Comparison of ENCODE assay signal across 22 cellular contexts in the genomic region with DNA sequence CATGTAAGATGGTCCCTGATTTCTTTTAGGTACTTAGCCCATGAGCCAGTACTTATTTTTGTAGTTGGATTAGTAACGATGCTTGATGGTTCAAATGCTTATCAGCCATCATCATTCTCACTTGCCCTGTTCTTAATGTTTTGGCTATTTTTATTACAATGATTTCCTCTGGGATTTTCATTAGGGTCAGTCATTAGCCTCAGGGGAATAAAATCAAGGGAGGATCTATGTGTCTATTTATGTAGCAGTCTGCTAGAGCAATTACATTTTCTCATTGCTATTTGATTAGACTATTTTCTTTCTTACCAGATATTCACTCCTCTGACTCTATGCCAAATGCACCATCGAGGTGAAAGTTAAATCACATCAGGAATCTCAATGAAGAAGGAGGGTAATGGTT. TPM values are rescaled to one million over a fixed set of nuclear protein-coding genes. Genes with fewer than 3 reads are reported as not detected.
"Had no signal": no experiment of that assay in that cellular context is flagged by ENCODE, and none has a peak within 500 bp of the region (broad histone marks: within the 10 kb centered on the region; RNA-seq: fewer than 3 reads in every experiment).

No MANE protein-coding gene starts in this region.

- ATAC-seq: effector memory CD8-positive, alpha-beta T cell; gastroesophageal sphincter; left colon; mucosa of descending colon; naive thymus-derived CD8-positive, alpha-beta T cell; psoas muscle; right lobe of liver; stimulated activated naive B cell treated with anti-CD40 and anti-IgM and Interleukin-4, amounts not matched to agents 10 μg/mL and 1 μg/mL and 100 μg/mL, for 72 hours; stimulated activated naive CD8-positive, alpha-beta T cell treated with anti-CD3 and anti-CD28 coated beads, Interleukin-15, amount 100 ng/mL, for 72 hours had no signal

- H3K4me3 Mint-ChIP-seq: dendritic cell treated with granulocyte-macrophage colony-stimulating factor and Interleukin-4, amounts not matched to agents 40 ng/mL and 50 ng/mL, for 4 days; effector memory CD8-positive, alpha-beta T cell; naive thymus-derived CD8-positive, alpha-beta T cell; stimulated activated naive B cell treated with anti-CD40 and anti-IgM and Interleukin-4, amounts not matched to agents 10 μg/mL and 1 μg/mL and 100 μg/mL, for 72 hours; stimulated activated naive CD8-positive, alpha-beta T cell treated with anti-CD3 and anti-CD28 coated beads, Interleukin-15, amount 100 ng/mL, for 72 hours had no signal

- H3K27ac Mint-ChIP-seq: dendritic cell treated with granulocyte-macrophage colony-stimulating factor and Interleukin-4, amounts not matched to agents 40 ng/mL and 50 ng/mL, for 4 days; stimulated activated naive B cell treated with anti-CD40 and anti-IgM and Interleukin-4, amounts not matched to agents 10 μg/mL and 1 μg/mL and 100 μg/mL, for 72 hours; stimulated activated naive CD8-positive, alpha-beta T cell treated with anti-CD3 and anti-CD28 coated beads, Interleukin-15, amount 100 ng/mL, for 72 hours had no signal

- H3K4me1 ChIP-seq: psoas muscle, right lobe of liver had no signal

- H3K36me3 ChIP-seq: gastroesophageal sphincter, neutrophil, right lobe of liver had no signal

- H3K27me3 ChIP-seq: esophagus muscularis mucosa, gastroesophageal sphincter, neutrophil, right lobe of liver had no signal

- H3K4me3 ChIP-seq: esophagus muscularis mucosa, gastroesophageal sphincter, mucosa of descending colon, psoas muscle, right lobe of liver, skin epidermis had no signal

- H3K27me3 Mint-ChIP-seq: dendritic cell treated with granulocyte-macrophage colony-stimulating factor and Interleukin-4, amounts not matched to agents 40 ng/mL and 50 ng/mL, for 4 days; effector memory CD8-positive, alpha-beta T cell; naive thymus-derived CD8-positive, alpha-beta T cell; stimulated activated naive B cell treated with anti-CD40 and anti-IgM and Interleukin-4, amounts not matched to agents 10 μg/mL and 1 μg/mL and 100 μg/mL, for 72 hours; stimulated activated naive CD8-positive, alpha-beta T cell treated with anti-CD3 and anti-CD28 coated beads, Interleukin-15, amount 100 ng/mL, for 72 hours had no signal

- H3K9me3 ChIP-seq: esophagus muscularis mucosa, gastroesophageal sphincter, mucosa of descending colon, neutrophil, psoas muscle, right lobe of liver had no signal

- DNase-seq: effector memory CD8-positive, alpha-beta T cell; glutamatergic neuron; kidney; left colon; mammary epithelial cell; mucosa of descending colon; naive thymus-derived CD8-positive, alpha-beta T cell; psoas muscle; retina; right lobe of liver; stimulated activated CD4-positive, alpha-beta T cell treated with anti-CD3 and anti-CD28 coated beads, Interleukin-2, amount 100 ng/mL, for 24 hours; stimulated activated CD4-positive, alpha-beta T cell treated with anti-CD3 and anti-CD28 coated beads, Interleukin-4, amount 100 ng/mL, for 4 hours; stimulated activated naive B cell treated with anti-CD40 and anti-IgM and Interleukin-4, amounts not matched to agents 10 μg/mL and 1 μg/mL and 100 μg/mL, for 72 hours; stimulated activated naive CD8-positive, alpha-beta T cell treated with anti-CD3 and anti-CD28 coated beads, Interleukin-15, amount 100 ng/mL, for 72 hours; trophoblast cell had no signal

- H3K9me3 Mint-ChIP-seq: dendritic cell treated with granulocyte-macrophage colony-stimulating factor and Interleukin-4, amounts not matched to agents 40 ng/mL and 50 ng/mL, for 4 days; effector memory CD8-positive, alpha-beta T cell; naive thymus-derived CD8-positive, alpha-beta T cell; stimulated activated naive B cell treated with anti-CD40 and anti-IgM and Interleukin-4, amounts not matched to agents 10 μg/mL and 1 μg/mL and 100 μg/mL, for 72 hours; stimulated activated naive CD8-positive, alpha-beta T cell treated with anti-CD3 and anti-CD28 coated beads, Interleukin-15, amount 100 ng/mL, for 72 hours had no signal

- H3K27ac ChIP-seq: epithelial cell of prostate, esophagus muscularis mucosa, gastroesophageal sphincter, neutrophil, psoas muscle, right lobe of liver, skin epidermis had no signal

RNA-seq across cellular contexts. Expression of a gene that starts 46.1 kb away (rescaled TPM):
- polyA plus RNA-seq: neural cell had no signal
